Comparison of ENCODE assay signal across 1 cellular context in genomic region chr2:43482974-43483373, GRCh38.
TF ChIP-seq lines count a peak whose summit lies in the region.

No MANE protein-coding gene starts in this region.

TF ChIP-seq in GM12878, 131 proteins besides CTCF, POLR2A, EP300 and RAD21 (continued from another document and continues in another):
- no peak for TF ChIP-seq ZBTB11 (CRISPR knock-in tag; IDR thresholded peaks at IDR 0.05)
- peak; percentile 72; the same call in 1 of the 2 replicates for TF ChIP-seq ZBED1 (IDR thresholded peaks at IDR 0.05; ENCODE audit: borderline replicate concordance)
- no peak for TF ChIP-seq IRF3 (IDR thresholded peaks at IDR 0.05)
- TF ChIP-seq FOXM1 (IDR thresholded peaks at IDR 0.05; ENCODE audit: low read depth, low read length), result peak; percentile 54; the same call in 1 of the 2 replicates
- TF ChIP-seq SMC3 (IDR thresholded peaks at IDR 0.05; ENCODE audit: borderline replicate concordance, low read length), result peak; percentile 30; the same call in 1 of the 2 replicates
- no peak for TF ChIP-seq RB1 (IDR thresholded peaks at IDR 0.05; ENCODE audit: borderline replicate concordance)
- TF ChIP-seq ASH2L (IDR thresholded peaks at IDR 0.05; ENCODE audit: borderline replicate concordance, low read depth), result no peak
- TF ChIP-seq CEBPZ (IDR thresholded peaks at IDR 0.05; ENCODE audit: low read depth, low read length), result no peak
- peak; percentile 68; the same call in 1 of the 2 replicates for TF ChIP-seq BACH1 (IDR thresholded peaks at IDR 0.05; ENCODE audit: borderline replicate concordance)
- TF ChIP-seq MEF2B (IDR thresholded peaks at IDR 0.05; ENCODE audit: partially characterized antibody, poor library complexity, severe bottlenecking), result peak; percentile 43
- TF ChIP-seq NR2F1 (conservative IDR thresholded peaks at IDR 0.05), result peak; percentile 24; the same call in 1 of the 2 replicates
- TF ChIP-seq ATF7 (IDR thresholded peaks at IDR 0.05; ENCODE audit: low read depth), result peak; percentile 73
- TF ChIP-seq SUPT20H (IDR thresholded peaks at IDR 0.05; ENCODE audit: borderline replicate concordance, control insufficient read depth, low read depth, low read length), result no peak
- TF ChIP-seq EGR1 (IDR thresholded peaks at IDR 0.05; ENCODE audit: borderline replicate concordance in 1 of 2, low read depth in 2 of 2, low read length in 2 of 2), result no peak
- no peak for TF ChIP-seq YBX1 (IDR thresholded peaks at IDR 0.05)
- TF ChIP-seq TAF1 (IDR thresholded peaks at IDR 0.05; ENCODE audit: borderline replicate concordance, low read depth, low read length), result no peak
- no peak for TF ChIP-seq NR2C1 (IDR thresholded peaks at IDR 0.05)
- no peak for TF ChIP-seq IRF5 (IDR thresholded peaks at IDR 0.05; ENCODE audit: borderline replicate concordance)
- TF ChIP-seq IRF4 (IDR thresholded peaks at IDR 0.05; ENCODE audit: low read depth, low read length), result 0 out of 2 replicates have a peak, but pooled peaks have one; percentile 62
- TF ChIP-seq GATAD2B (conservative IDR thresholded peaks at IDR 0.05; ENCODE audit: low read depth), result peak; percentile 61; the same call in 1 of the 2 replicates
- TF ChIP-seq SIX5 (IDR thresholded peaks at IDR 0.05; ENCODE audit: low read depth, low read length, severe bottlenecking), result no peak
- TF ChIP-seq JUND (IDR thresholded peaks at IDR 0.05; ENCODE audit: low read depth, low read length), result no peak
- TF ChIP-seq HDAC6 (IDR thresholded peaks at IDR 0.05; ENCODE audit: unreplicated experiment), result no peak
- peak; percentile 84 for TF ChIP-seq JUNB (IDR thresholded peaks at IDR 0.05)
- TF ChIP-seq ETV6 (conservative IDR thresholded peaks at IDR 0.05 in 1 of 2, IDR thresholded peaks at IDR 0.05 in 1 of 2; ENCODE audit: borderline replicate concordance in 1 of 2, low read depth in 1 of 2), result peak in 1 of 2 experiments; percentile 92; a peak in 2 of 4 replicates
- TF ChIP-seq SREBF2 (IDR thresholded peaks at IDR 0.05; ENCODE audit: low read length), result no peak
- TF ChIP-seq ZNF24 (IDR thresholded peaks at IDR 0.05), result peak; percentile 69; the same call in 1 of the 2 replicates
- TF ChIP-seq RBBP5 (conservative IDR thresholded peaks at IDR 0.05), result no peak
- no peak for TF ChIP-seq RFX5 (IDR thresholded peaks at IDR 0.05; ENCODE audit: low read depth, low read length)
- peak; percentile 91 for TF ChIP-seq MTA2 (IDR thresholded peaks at IDR 0.05; ENCODE audit: low read depth)
- no peak for TF ChIP-seq TCF3 (IDR thresholded peaks at IDR 0.05; ENCODE audit: borderline replicate concordance, insufficient read depth, low read depth, low read length)
- TF ChIP-seq CUX1 (IDR thresholded peaks at IDR 0.05; ENCODE audit: insufficient replicate concordance, low read depth, low read length), result peak; percentile 45
- no peak for TF ChIP-seq NFYA (IDR thresholded peaks at IDR 0.05; ENCODE audit: borderline replicate concordance, low read depth, low read length)
- TF ChIP-seq PAX5 (IDR thresholded peaks at IDR 0.05; ENCODE audit: borderline replicate concordance, low read depth, low read length), result no peak
- no peak; the same call in 1 of the 2 replicates for TF ChIP-seq PKNOX1 (IDR thresholded peaks at IDR 0.05)
- peak; percentile 79 for TF ChIP-seq NFIC (IDR thresholded peaks at IDR 0.05; ENCODE audit: low read depth, low read length)
- 0 out of 2 replicates have a peak, but pooled peaks have one; percentile 15 for TF ChIP-seq TCF7 (IDR thresholded peaks at IDR 0.05; ENCODE audit: borderline replicate concordance)
- TF ChIP-seq USF1 (IDR thresholded peaks at IDR 0.05; ENCODE audit: borderline replicate concordance, extremely low read length, insufficient read depth, low read depth, low read length), result no peak
- TF ChIP-seq RCOR1 (conservative IDR thresholded peaks at IDR 0.05; ENCODE audit: low read depth, low read length), result no peak
- TF ChIP-seq IKZF2 (IDR thresholded peaks at IDR 0.05), result peak; percentile 96 to 97
- peak; percentile 93 for TF ChIP-seq EED (IDR thresholded peaks at IDR 0.05; ENCODE audit: low read depth)
- TF ChIP-seq CREM (IDR thresholded peaks at IDR 0.05; ENCODE audit: low read depth), result peak; percentile 62; the same call in 1 of the 2 replicates
- TF ChIP-seq POLR2AphosphoS5 (IDR thresholded peaks at IDR 0.05; ENCODE audit: low read length), result no peak
- TF ChIP-seq MLLT1 (IDR thresholded peaks at IDR 0.05), result no peak
